In genomic region chr14:74667758-74668157, GRCh38 we compare ENCODE assay signal across 1 cellular context.
TF ChIP-seq lines count a peak whose summit lies in the region.

No MANE protein-coding gene starts in this region.

TF ChIP-seq in K562, 482 proteins besides CTCF, POLR2A, EP300 and RAD21:
- TF ChIP-seq CREB1 (IDR thresholded peaks at IDR 0.05) = no peak
- no peak for TF ChIP-seq CREB1 (CRISPR knock-in tag; IDR thresholded peaks at IDR 0.05)
- no peak for TF ChIP-seq KDM5B (IDR thresholded peaks at IDR 0.05; ENCODE audit: insufficient replicate concordance, low read depth, low read length)
- TF ChIP-seq CEBPG (CRISPR knock-in tag; IDR thresholded peaks at IDR 0.05) = peak; percentile 38; the same call in 1 of the 2 replicates
- TF ChIP-seq CEBPG (tag; conservative IDR thresholded peaks at IDR 0.05 in 1 of 2, IDR thresholded peaks at IDR 0.05 in 1 of 2) = peak; percentile 60 to 90
- no peak for TF ChIP-seq GMEB1 (CRISPR knock-in tag; IDR thresholded peaks at IDR 0.05)
- TF ChIP-seq PREB (CRISPR knock-in tag; IDR thresholded peaks at IDR 0.05) = no peak
- no peak for TF ChIP-seq ZNF830 (CRISPR knock-in tag; IDR thresholded peaks at IDR 0.05)
- TF ChIP-seq BRCA1 (IDR thresholded peaks at IDR 0.05) = no peak
- TF ChIP-seq BRCA1 (CRISPR knock-in tag; IDR thresholded peaks at IDR 0.05) = no peak
- TF ChIP-seq PTRF (tag; IDR thresholded peaks at IDR 0.05) = no peak
- no peak for TF ChIP-seq TBP (optimal IDR thresholded peaks at IDR 0.05; ENCODE audit: low read depth, low read length)
- TF ChIP-seq HOMEZ (CRISPR knock-in tag; IDR thresholded peaks at IDR 0.05) = no peak
- TF ChIP-seq FOSL1 (tag; conservative IDR thresholded peaks at IDR 0.05) = peak; percentile 60; the same call in 1 of the 2 replicates
- peak; percentile 62 for TF ChIP-seq ATF3 (IDR thresholded peaks at IDR 0.05)
- no peak for TF ChIP-seq ATF3 (CRISPR knock-in tag; conservative IDR thresholded peaks at IDR 0.05)
- TF ChIP-seq TFE3 (CRISPR knock-in tag; IDR thresholded peaks at IDR 0.05) = no peak
- TF ChIP-seq L3MBTL2 (IDR thresholded peaks at IDR 0.05) = no peak
